Comparison of ENCODE assay signal across 8 cellular contexts in genomic region chr1:200738733-200739498, GRCh38. TPM values are rescaled to one million over a fixed set of nuclear protein-coding genes. Genes with fewer than 3 reads are reported as not detected.
DNase-seq lines count a peak whose midpoint lies in the region; ATAC-seq, FAIRE-seq and TF ChIP-seq lines count a peak whose summit lies in the region.

Gene CAMSAP2, plus strand, starts transcription at chr1:200738893. Its CDS starts 935 bp downstream, at chr1:200739828.

- TF ChIP-seq POLR2A in thyroid gland (IDR thresholded peaks at IDR 0.05), result peak; percentile 74 to 84

- peak within 1 kb of the TSS; percentile 89 for H3K27ac Mint-ChIP-seq in activated naive CD8-positive, alpha-beta T cell treated with anti-CD3 and anti-CD28 coated beads, Interleukin-2, amount 50 U/mL, for 24 hours

- H3K4me3 ChIP-seq in GM23248 (peak within 1 kb of the TSS; percentile 95), SU-DHL-6 (ENCODE audit: insufficient read depth, low read length, poor library complexity, severe bottlenecking) (peak within 1 kb of the TSS; percentile 71), pancreas (peak within 1 kb of the TSS; percentile 71 to 87 (median 80)), thyroid gland (replicated peaks in 1 of 3) (peak within 1 kb of the TSS; percentile 83 to 91 (median 89))

- intact Hi-C loops in Right ventricle myocardium inferior (cut with DNase I) (loop anchor here (1.0 to 2.0 kb wide), 4 partner anchors 42 to 119 kb away; partner anchors contain the start of gene KIF14), pancreas (cut with DNase I) (no loop called here), thyroid gland (cut with DNase I) (loop anchor here (5.0 to 10.0 kb wide), 2 partner anchors 67 to 114 kb away; partner anchors contain the start of gene KIF14)

- peaks cover 48% of the 10 kb centered on the region for H3K4me1 Mint-ChIP-seq in activated naive CD8-positive, alpha-beta T cell treated with anti-CD3 and anti-CD28 coated beads, Interleukin-2, amount 50 U/mL, for 24 hours

- in situ Hi-C loops in GM23248 (cut with MboI), result no loop called here

- peak within 1 kb of the TSS; percentile 99 for H3K27ac ChIP-seq in GM23248
- peak within 1 kb of the TSS; percentile 22; the same call in 1 of the 2 replicates for H3K27ac ChIP-seq in SU-DHL-6 (ENCODE audit: low read depth, low read length)
- peak within 1 kb of the TSS; percentile 96 to 98 (median 96) for H3K27ac ChIP-seq in pancreas
- peak within 1 kb of the TSS; percentile 99 to 100 (median 100) for H3K27ac ChIP-seq in thyroid gland

- peak within 1 kb of the TSS; percentile 99 for H3K9ac ChIP-seq in GM23248
- peak within 1 kb of the TSS; percentile 75 for H3K9ac ChIP-seq in SU-DHL-6 (ENCODE audit: low read length)

- H3K27me3 ChIP-seq in GM23248 (replicated peaks; ENCODE audit: insufficient read depth) (no peaks in the 10 kb centered on the region), SU-DHL-6 (ENCODE audit: low read length) (no peaks in the 10 kb centered on the region), pancreas (no peaks in the 10 kb centered on the region), thyroid gland (no peaks in the 10 kb centered on the region)

- 1 to 3% methylated on average over 24 to 64 of the region's 75 CpGs for WGBS in GM23248 (ENCODE audit: low coverage in 1 of 2, low lambda C conversion rate in 2 of 2, missing lambda C conversion rate in 2 of 2), 2 experiments
- WGBS in pancreas, 2 donors, result 0% methylated on average over 33 to 73 of the region's 75 CpGs
- 0% methylated on average over 42 to 67 of the region's 75 CpGs for WGBS in thyroid gland, 2 donors

- H3K79me2 ChIP-seq in GM23248 (ENCODE audit: insufficient read depth), result peaks cover 44% of the 10 kb centered on the region
- H3K79me2 ChIP-seq in SU-DHL-6 (ENCODE audit: insufficient read depth, low read length), result peaks cover 7% of the 10 kb centered on the region; the same call in 1 of the 2 replicates

- ATAC-seq in activated naive CD8-positive, alpha-beta T cell treated with anti-CD3 and anti-CD28 coated beads, Interleukin-2, amount 50 U/mL, for 24 hours, result peak; percentile 45
- ATAC-seq in Right ventricle myocardium inferior, result peak; percentile 92
- peak; percentile 89 to 95 (median 90) for ATAC-seq in pancreas

- H3K9me2 ChIP-seq in GM23248 (ENCODE audit: insufficient read depth) (no peaks in the 10 kb centered on the region), SU-DHL-6 (replicated peaks; ENCODE audit: insufficient read depth, low read length) (no peaks in the 10 kb centered on the region)

- no peaks in the 10 kb centered on the region for H3K9me3 Mint-ChIP-seq in activated naive CD8-positive, alpha-beta T cell treated with anti-CD3 and anti-CD28 coated beads, Interleukin-2, amount 50 U/mL, for 24 hours

- no peak for FAIRE-seq in pancreas (lab: Jason Lieb, UNC)

- peak within 1 kb of the TSS; percentile 99 for H2AFZ ChIP-seq in GM23248
- peak within 1 kb of the TSS; percentile 99 for H2AFZ ChIP-seq in SU-DHL-6 (ENCODE audit: low read depth, low read length, severe bottlenecking)

- H3K9me3 ChIP-seq in GM23248 (ENCODE audit: low read depth) (no peaks in the 10 kb centered on the region), SU-DHL-6 (ENCODE audit: insufficient read depth, low read length) (no peaks in the 10 kb centered on the region), pancreas (no peaks in the 10 kb centered on the region), thyroid gland (no peaks in the 10 kb centered on the region)

- H4K20me1 ChIP-seq in GM23248 (ENCODE audit: insufficient read depth) (peaks cover 19% of the 10 kb centered on the region; the same call in 1 of the 2 replicates), SU-DHL-6 (ENCODE audit: low read depth, low read length) (no peaks in the 10 kb centered on the region)

- H3K4me3 Mint-ChIP-seq in activated naive CD8-positive, alpha-beta T cell treated with anti-CD3 and anti-CD28 coated beads, Interleukin-2, amount 50 U/mL, for 24 hours, result peak within 1 kb of the TSS; percentile 88

- peaks cover 13% of the 10 kb centered on the region for H3K27me3 Mint-ChIP-seq in activated naive CD8-positive, alpha-beta T cell treated with anti-CD3 and anti-CD28 coated beads, Interleukin-2, amount 50 U/mL, for 24 hours

- DNase-seq in DMS79 (lab: John Stamatoyannopoulos, UW) (peak; percentile 38), GM23248 (peak; percentile 95), MV-4-11 (lab: John Stamatoyannopoulos, UW) (peak; percentile 17), Right ventricle myocardium inferior (ENCODE audit: missing footprints) (peak; percentile 93), pancreas (peak; percentile 74 to 90 (median 84)), thyroid gland (peak; percentile 95 to 97)
- DNase-seq in activated naive CD8-positive, alpha-beta T cell treated with anti-CD3 and anti-CD28 coated beads, Interleukin-2, amount 50 U/mL, for 24 hours, result peak; percentile 66

- H3K36me3 Mint-ChIP-seq in activated naive CD8-positive, alpha-beta T cell treated with anti-CD3 and anti-CD28 coated beads, Interleukin-2, amount 50 U/mL, for 24 hours (ENCODE audit: low read depth), result no peaks in the 10 kb centered on the region

- TF ChIP-seq CTCF in SU-DHL-6 (IDR thresholded peaks at IDR 0.05; ENCODE audit: insufficient read depth, low read length, poor library complexity, severe bottlenecking), result no peak
- no peak for TF ChIP-seq CTCF in pancreas (IDR thresholded peaks at IDR 0.05)
- TF ChIP-seq CTCF in thyroid gland (IDR thresholded peaks at IDR 0.05), result no peak

- H3K4me1 ChIP-seq in GM23248 (ENCODE audit: insufficient read depth) (peaks cover 28% of the 10 kb centered on the region), pancreas (peaks cover 0 to 32% (median 10%) of the 10 kb centered on the region in 3 donors), thyroid gland (peaks cover 17 to 33% of the 10 kb centered on the region in 2 donors)

- H3F3A ChIP-seq in GM23248 (ENCODE audit: insufficient read depth) (peaks cover 21% of the 10 kb centered on the region), SU-DHL-6 (ENCODE audit: insufficient read depth) (peaks cover 19% of the 10 kb centered on the region; the same call in 1 of the 2 replicates)

- H3K4me2 ChIP-seq in GM23248 (ENCODE audit: unreplicated experiment) (peak within 1 kb of the TSS; percentile 99), SU-DHL-6 (ENCODE audit: low read depth, low read length, poor library complexity, severe bottlenecking) (peak within 1 kb of the TSS; percentile 79)

- H3K36me3 ChIP-seq in GM23248 (ENCODE audit: low read depth) (no peaks in the 10 kb centered on the region), SU-DHL-6 (ENCODE audit: low read length) (no peaks in the 10 kb centered on the region), pancreas (no peaks in the 10 kb centered on the region), thyroid gland (no peaks in the 10 kb centered on the region)

RNA-seq across cellular contexts. Expression of gene CAMSAP2, which starts in this region (rescaled TPM):
- total RNA-seq in GM23248 (2014; rRNA removed; shearing (Covaris generic)), result 28.7 and 52.6 TPM in 2 replicates
- 9.9 and 10.9 TPM in 2 replicates for polyA plus RNA-seq in GM23248 (2016; fragmentation: Nextera tagmentation; extraction: Ambion mirVana)
- 37.4 TPM for total RNA-seq in Right ventricle myocardium inferior
- total RNA-seq in pancreas, result 10 to 100 TPM in 1 of 6 donors, 1 to 10 TPM in 5; 3.5 to 10.3 (median 5.0) TPM
- 1 to 10 TPM; 2.7 to 4.7 TPM for polyA plus RNA-seq in pancreas
- 10 to 100 TPM; 36.3 to 53.5 (median 41.8) TPM for total RNA-seq in thyroid gland

Comparison
In these comparisons a context has a peak if more than half of its experiments do, and no peak if none do; other contexts are left out.
1. Peak in every context shown above with its lines: DNase-seq, ATAC-seq, H3K4me3 ChIP-seq and H3K27ac ChIP-seq.
2. DNase-seq: peak in every context shown above with its lines; median percentile 96 in thyroid gland; 95 in GM23248; 93 in Right ventricle myocardium inferior; 84 in pancreas; 66 in activated naive CD8-positive, alpha-beta T cell treated with anti-CD3 and anti-CD28 coated beads, Interleukin-2, amount 50 U/mL, for 24 hours; 38 in DMS79; 17 in MV-4-11.
3. H3K27ac ChIP-seq: peak in every context shown above with its lines; median percentile 100 in thyroid gland; 99 in GM23248; 96 in pancreas; 22 in SU-DHL-6.
4. intact Hi-C loops: an anchor here in Right ventricle myocardium inferior (1.0 to 2.0 kb wide) and thyroid gland (5.0 to 10.0 kb wide); none called in pancreas.